In genomic region chr1:203663294-203663693, GRCh38 we compare ENCODE assay signal across 8 cellular contexts. TPM values are rescaled to one million over a fixed set of nuclear protein-coding genes. Genes with fewer than 3 reads are reported as not detected.
A peak's percentile ranks its signal among the peaks of the same experiment; 100 is the strongest.
DNase-seq lines count a peak whose midpoint lies in the region; ATAC-seq, FAIRE-seq and TF ChIP-seq lines count a peak whose summit lies in the region.

No MANE protein-coding gene starts in this region.

- DNase-seq in Daoy (ENCODE audit: low read depth) (peak; percentile 97), NCI-H226 (peak; percentile 98), epithelial cell of esophagus (ENCODE audit: low read depth) (peak; percentile 98), psoas muscle (no peak), GM19239 (ENCODE audit: insufficient read length, low spot score) (no peak), occipital lobe (lab: John Stamatoyannopoulos, UW) (no peak)

- WGBS in psoas muscle, 3 donors: 41 to 68% (median 56%) methylated on average over 2 of the region's 2 CpGs

- no peaks in the 10 kb centered on the region for H3K27me3 ChIP-seq in psoas muscle (ENCODE audit: insufficient read depth in 3 of 3, low read length in 2 of 3)

- H3K9me3 ChIP-seq in psoas muscle: no peaks in the 10 kb centered on the region

- peak; percentile 35 for TF ChIP-seq CTCF in epithelial cell of esophagus (IDR thresholded peaks at IDR 0.05; ENCODE audit: insufficient read depth, low read depth, low read length, missing control alignments)
- no peak for TF ChIP-seq CTCF in psoas muscle (IDR thresholded peaks at IDR 0.05)

- peak overlapping the region; percentile 84 for H3K27ac ChIP-seq in psoas muscle

- H3K36me3 ChIP-seq in psoas muscle (ENCODE audit: insufficient read depth in 1 of 2, low read depth in 1 of 2): no peaks in the 10 kb centered on the region

- FAIRE-seq in GM19239 (lab: Jason Lieb, UNC): no peak

- intact Hi-C loops in psoas muscle (cut with DNase I): loop anchor here (5.0 kb wide), 1 partner anchor 36 kb away; the partner anchor contains the start of gene ATP2B4 (in 2 of the 2)

- H3K4me1 ChIP-seq in psoas muscle: peaks cover 32% of the 10 kb centered on the region

- ATAC-seq in psoas muscle: peak; percentile 98 to 99 (median 98)
- no peak for ATAC-seq in HG03354 (IDR thresholded peaks at IDR 0.05; ENCODE audit: poor library complexity, severe bottlenecking, unreplicated experiment)
- ATAC-seq in GM18870 (IDR thresholded peaks at IDR 0.05; ENCODE audit: unreplicated experiment): no peak

- H3K4me3 ChIP-seq in epithelial cell of esophagus (ENCODE audit: low read length) (no peak overlapping the region), psoas muscle (no peak overlapping the region)

RNA-seq across cellular contexts. Expression of gene ATP2B4, which starts 36.7 kb away (rescaled TPM):
- 53.5 and 61.1 TPM in 2 replicates for total RNA-seq in Daoy (2014; rRNA removed; shearing (Covaris generic))
- 10 to 100 TPM; 18.6 to 29.6 (median 27.9) TPM for total RNA-seq in psoas muscle
- 10 to 100 TPM; 12.2 to 26.6 (median 15.6) TPM for polyA plus RNA-seq in psoas muscle
- 35.2 TPM for total RNA-seq in occipital lobe

Comparison
In these comparisons a context has a peak if more than half of its experiments do, and no peak if none do; other contexts are left out.
1. DNase-seq: peak in Daoy (single experiment), NCI-H226 (single experiment) and epithelial cell of esophagus (single experiment); none in psoas muscle (0 of 2), GM19239 (single experiment) and occipital lobe (single experiment).
2. ATAC-seq: peak in psoas muscle (4 of 4); none in HG03354 (single experiment) and GM18870 (single experiment).